ENCODE assay signal across 7 cellular contexts in the genomic region with DNA sequence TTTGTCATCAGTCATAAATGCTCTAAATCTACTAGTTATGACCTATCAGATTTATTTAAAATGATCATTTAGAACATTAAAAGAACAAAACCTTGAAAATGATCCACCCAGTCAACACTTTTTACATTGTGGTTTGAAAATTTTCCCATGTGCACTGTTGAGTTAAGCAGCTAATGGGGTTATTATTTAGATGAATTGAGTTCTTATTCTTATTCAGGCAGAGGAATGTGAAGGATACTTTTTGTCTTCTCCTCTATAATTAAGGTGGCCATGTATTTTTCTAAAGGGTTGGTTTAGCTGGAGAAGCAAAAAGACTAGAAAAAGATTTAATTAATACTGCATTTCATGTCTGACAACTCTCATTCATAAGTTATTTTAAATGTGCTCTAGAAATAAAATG.
"Had no signal": no experiment of that assay in that cellular context is flagged by ENCODE, and none has a peak within 500 bp of the region (broad histone marks: within the 10 kb centered on the region; RNA-seq: fewer than 3 reads in every experiment).

No MANE protein-coding gene starts in this region.

- H3K27me3 Mint-ChIP-seq: IgD-negative memory B cell had no signal

- ATAC-seq: HCT116 had no signal

- H3K36me3 Mint-ChIP-seq: IgD-negative memory B cell had no signal

- H3K27ac Mint-ChIP-seq: HFFc6, IgD-negative memory B cell had no signal

- H3K4me3 Mint-ChIP-seq: HFFc6, IgD-negative memory B cell had no signal

- H3K4me3 ChIP-seq: HAP-1 had no signal

- H3K36me3 ChIP-seq: HAP-1 had no signal

- FAIRE-seq: HTR-8/SVneo had no signal

- DNase-seq: GOT3, H7, HFFc6 had no signal

- H3K9me3 Mint-ChIP-seq: IgD-negative memory B cell had no signal

- H3K9me3 ChIP-seq: HAP-1 had no signal
